9 cellular contexts compared by ENCODE assay signal in the genomic region with DNA sequence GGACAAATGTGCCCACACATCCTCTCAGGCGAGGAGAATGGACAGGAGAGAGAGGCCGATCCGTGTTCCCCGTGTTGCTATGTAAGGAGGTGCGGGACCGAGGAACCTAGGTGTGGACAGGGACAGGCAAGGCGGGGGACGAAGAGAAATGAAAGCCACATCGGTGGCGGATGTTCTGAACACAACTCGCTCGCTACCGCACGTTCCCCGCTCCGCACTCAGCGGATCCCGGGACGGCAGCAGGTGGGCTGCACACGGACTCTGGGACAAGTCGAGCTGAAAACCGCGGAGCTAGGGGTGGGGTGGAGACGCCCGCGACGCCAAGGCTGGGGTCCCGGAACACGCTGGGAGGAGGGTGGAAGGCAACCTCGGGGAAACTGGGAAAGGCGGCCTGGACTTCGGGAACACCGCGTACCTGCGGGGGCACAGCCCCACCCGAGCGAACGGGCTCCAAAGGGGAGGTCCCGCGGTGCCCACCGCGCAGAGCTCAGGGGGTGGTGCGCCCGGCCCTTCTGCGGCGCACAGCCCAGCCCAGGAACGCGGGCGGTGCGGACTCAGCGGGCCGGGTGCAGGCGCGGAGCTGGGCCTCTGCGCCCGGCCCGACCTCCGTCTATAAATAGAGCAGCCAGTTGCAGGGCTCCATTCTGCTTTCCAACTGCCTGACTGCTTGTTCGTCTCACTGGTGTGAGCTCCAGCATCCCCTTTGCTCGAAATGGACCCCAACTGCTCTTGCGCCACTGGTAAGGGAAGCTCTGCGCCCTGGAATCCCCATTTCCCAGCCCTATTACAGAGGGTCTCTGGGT. TPM values are rescaled to one million over a fixed set of nuclear protein-coding genes. Genes with fewer than 3 reads are reported as not detected.
DNase-seq lines count a peak whose midpoint lies in the region; ATAC-seq and TF ChIP-seq lines count a peak whose summit lies in the region.
"Had no signal": no experiment of that assay in that cellular context is flagged by ENCODE, and none has a peak within 500 bp of the region (broad histone marks: within the 10 kb centered on the region; RNA-seq: fewer than 3 reads in every experiment).

TSS of gene MT1E (plus strand) at position 642 of the 803 bp plus-strand sequence. CDS start at position 713, 71 bp downstream.

- TF ChIP-seq CTCF in foreskin keratinocyte (conservative IDR thresholded peaks at IDR 0.05) (no peak), natural killer cell (IDR thresholded peaks at IDR 0.05) (no peak), suprapubic skin (IDR thresholded peaks at IDR 0.05) (no peak)

- peak within 1 kb of the TSS; percentile 84 for H3K4me3 Mint-ChIP-seq in natural killer cell

- peaks cover 4% of the 10 kb centered on the region for H3K4me1 ChIP-seq in foreskin keratinocyte
- peaks cover 28% of the 10 kb centered on the region for H3K4me1 ChIP-seq in suprapubic skin

- H3K36me3 ChIP-seq in suprapubic skin = no peaks in the 10 kb centered on the region

- peaks cover 36 to 52% of the 10 kb centered on the region in 2 donors for H3K27me3 Mint-ChIP-seq in natural killer cell (ENCODE audit: low read depth in 2 of 2)

- H3K27me3 ChIP-seq in foreskin keratinocyte (no peaks in the 10 kb centered on the region), suprapubic skin (no peaks in the 10 kb centered on the region)

- peak; percentile 49 for TF ChIP-seq EP300 in suprapubic skin (IDR thresholded peaks at IDR 0.05)

- H3K27ac ChIP-seq in foreskin keratinocyte (peak within 1 kb of the TSS; percentile 28), suprapubic skin (peak within 1 kb of the TSS; percentile 90)

- no peaks in the 10 kb centered on the region for H3K9me3 ChIP-seq in suprapubic skin

- no peaks in the 10 kb centered on the region for H3K9me3 Mint-ChIP-seq in natural killer cell

- H3K36me3 Mint-ChIP-seq in natural killer cell = no peaks in the 10 kb centered on the region

- peak; percentile 90 to 93 for TF ChIP-seq POLR2A in suprapubic skin (IDR thresholded peaks at IDR 0.05)

- ATAC-seq in foreskin keratinocyte (peak; percentile 92), natural killer cell (peak; percentile 61 to 88 (median 75)), GM21515 (IDR thresholded peaks at IDR 0.05; ENCODE audit: unreplicated experiment) (no peak)

- H3K27ac Mint-ChIP-seq in natural killer cell = peak within 1 kb of the TSS in 1 of 2 donors; percentile 38

- 4% methylated on average over 33 of the region's 62 CpGs for WGBS in suprapubic skin

- H3K4me1 Mint-ChIP-seq in natural killer cell = peaks cover 7 to 13% of the 10 kb centered on the region in 2 donors

- DNase-seq in activated CD4-positive, CD25-positive, alpha-beta regulatory T cell (lab: John Stamatoyannopoulos, UW) = peak in 3 of 4 experiments; percentile 10 to 34 (median 20)
- no peak for DNase-seq in activated CD4-positive, CD25-positive, alpha-beta regulatory T cell treated with anti-CD3 and anti-CD28 coated beads, Interleukin-2, amount 50 U/mL, for 72 hours
- peak; percentile 59 for DNase-seq in NCI-H2227 (lab: John Stamatoyannopoulos, UW; ENCODE audit: unreplicated experiment)
- peak; percentile 85 for DNase-seq in activated effector memory CD4-positive, alpha-beta T cell treated with anti-CD3 and anti-CD28 coated beads, Interleukin-2, amount 50 U/mL, for 16 hours
- DNase-seq in foreskin keratinocyte = peak in 1 of 2 donors; percentile 72
- DNase-seq in natural killer cell = no peak
- peak; percentile 86 to 89 for DNase-seq in suprapubic skin (ENCODE audit: low spot score in 2 of 2)
- DNase-seq: DND-41 had no signal

- intact Hi-C loops in natural killer cell (cut with micrococcal nuclease) = no loop called here

- H3K4me3 ChIP-seq in suprapubic skin = peak within 1 kb of the TSS; percentile 62

RNA-seq across cellular contexts. Expression of gene MT1E, which starts in this region (rescaled TPM):
- total RNA-seq in foreskin keratinocyte (438 and 932 TPM in 2 replicates), natural killer cell (1 to 10 TPM in 1 of 3 donors, under 1 TPM in 1, not detected in 1; 0.40 to 3.2 TPM), suprapubic skin (1,000 to 10,000 TPM in 1 of 4 donors, 100 to 1,000 TPM in 3; 454 to 1,259 (median 584) TPM)
- polyA plus RNA-seq in foreskin keratinocyte = 406 and 867 TPM in 2 replicates

Comparison
In these comparisons a context has a peak if more than half of its experiments do, and no peak if none do; other contexts are left out.
1. RNA of gene MT1E (total RNA-seq): 438 to 932 TPM in foreskin keratinocyte and 454 to 1,259 TPM in suprapubic skin; 0.40 to 3.2 TPM in natural killer cell; every median in the first group is over 100 times any median in the second.
2. DNase-seq: peak in activated CD4-positive, CD25-positive, alpha-beta regulatory T cell (3 of 4), NCI-H2227 (single experiment), activated effector memory CD4-positive, alpha-beta T cell treated with anti-CD3 and anti-CD28 coated beads, Interleukin-2, amount 50 U/mL, for 16 hours (single experiment) and suprapubic skin (2 of 2); none in activated CD4-positive, CD25-positive, alpha-beta regulatory T cell treated with anti-CD3 and anti-CD28 coated beads, Interleukin-2, amount 50 U/mL, for 72 hours (single experiment) and natural killer cell (single experiment).